20 cellular contexts compared by ENCODE assay signal in genomic region chr1:23084880-23085279, GRCh38.
DNase-seq lines count a peak whose midpoint lies in the region; ATAC-seq, FAIRE-seq and TF ChIP-seq lines count a peak whose summit lies in the region.
"Had no signal": no experiment of that assay in that cellular context is flagged by ENCODE, and none has a peak within 500 bp of the region (broad histone marks: within the 10 kb centered on the region; RNA-seq: fewer than 3 reads in every experiment).

No MANE protein-coding gene starts in this region.

- H3K4me1 Mint-ChIP-seq in MCF 10A (ENCODE audit: insufficient read depth, unreplicated experiment) (peaks cover 11% of the 10 kb centered on the region), T-helper 17 cell (peaks cover 9% of the 10 kb centered on the region), osteocyte (ENCODE audit: unreplicated experiment) (no peaks in the 10 kb centered on the region)

- H3K4me2 ChIP-seq in mammary epithelial cell (ENCODE audit: insufficient read depth, low read depth, low read length) = no peak overlapping the region
- no peak overlapping the region for H3K4me2 ChIP-seq in H1 (ENCODE audit: insufficient read depth in 1 of 2, low read depth in 2 of 2, low read length in 2 of 2)
- H3K4me2 ChIP-seq: KMS-11, PC-9 had no signal

- intact Hi-C loops in MCF 10A (cut with micrococcal nuclease) = loop anchor here (5.0 kb wide), 1 partner anchor 108 kb away; no protein-coding TSS in a partner anchor
- intact Hi-C loops in mammary epithelial cell (cut with micrococcal nuclease) = no loop called here
- intact Hi-C loops in prostate gland (cut with DNase I) = no loop called here

- H3K4me3 ChIP-seq in mammary epithelial cell (replicated peaks in 1 of 3; ENCODE audit: insufficient read depth in 1 of 3, low read depth in 2 of 3, low read length in 3 of 3) (no peak overlapping the region), H1 (ENCODE audit: extremely low read depth in 1 of 4, insufficient read depth in 2 of 4, low read depth in 3 of 4, low read length in 4 of 4) (no peak overlapping the region), prostate gland (no peak overlapping the region)
- H3K4me3 ChIP-seq: PC-9 had no signal

- H2AFZ ChIP-seq in mammary epithelial cell (ENCODE audit: low read depth, low read length) = no peak overlapping the region
- no peak overlapping the region for H2AFZ ChIP-seq in H1 (ENCODE audit: low read length)
- H2AFZ ChIP-seq: PC-9 had no signal

- H3K27me3 ChIP-seq in mammary epithelial cell (ENCODE audit: insufficient read depth, low read length) (no peaks in the 10 kb centered on the region), H1 (replicated peaks in 1 of 4; ENCODE audit: control insufficient read depth in 3 of 4, extremely low read depth in 1 of 4, insufficient read depth in 3 of 4, low read length in 3 of 4) (no peaks in the 10 kb centered on the region), prostate gland (replicated peaks; ENCODE audit: insufficient read depth) (no peaks in the 10 kb centered on the region)

- dilution Hi-C loops in mammary epithelial cell (cut with HindIII; ENCODE audit: low sequenced_read_pairs) = no loop called here

- H3K27me3 Mint-ChIP-seq in MCF 10A (ENCODE audit: insufficient read depth, unreplicated experiment) = no peaks in the 10 kb centered on the region
- H3K27me3 Mint-ChIP-seq in T-helper 17 cell = no peaks in the 10 kb centered on the region
- no peaks in the 10 kb centered on the region for H3K27me3 Mint-ChIP-seq in osteocyte (ENCODE audit: unreplicated experiment)

- no peak overlapping the region for H3K14ac ChIP-seq in H1 (ENCODE audit: insufficient read length)

- H3K79me1 ChIP-seq in H1 (ENCODE audit: low read depth, low read length) = no peaks in the 10 kb centered on the region

- H3K9me3 ChIP-seq in mammary epithelial cell (replicated peaks; ENCODE audit: insufficient read depth, low read length) (no peaks in the 10 kb centered on the region), T-helper 17 cell (ENCODE audit: control insufficient read depth, low read length, poor library complexity, severe bottlenecking) (no peaks in the 10 kb centered on the region), H1 (ENCODE audit: insufficient read depth in 2 of 2, low read depth in 1 of 2, low read length in 1 of 2) (no peaks in the 10 kb centered on the region), prostate gland (no peaks in the 10 kb centered on the region)

- H3K27ac ChIP-seq in mammary epithelial cell (ENCODE audit: insufficient read depth, low read depth, low read length) = no peak overlapping the region
- no peak overlapping the region for H3K27ac ChIP-seq in H1 (ENCODE audit: low read depth, low read length)
- peak overlapping the region in 1 of 2 donors; percentile 19 for H3K27ac ChIP-seq in prostate gland
- H3K27ac ChIP-seq: HL-60, KMS-11, PC-9 had no signal

- H3K36me3 Mint-ChIP-seq in MCF 10A (ENCODE audit: insufficient read depth, unreplicated experiment) = peaks cover 84% of the 10 kb centered on the region
- peaks cover 12% of the 10 kb centered on the region for H3K36me3 Mint-ChIP-seq in T-helper 17 cell (ENCODE audit: low read depth)
- H3K36me3 Mint-ChIP-seq in osteocyte (ENCODE audit: unreplicated experiment) = peaks cover 67% of the 10 kb centered on the region

- H3K79me2 ChIP-seq in mammary epithelial cell (ENCODE audit: insufficient read depth, low read length) = peaks cover 10% of the 10 kb centered on the region
- no peaks in the 10 kb centered on the region for H3K79me2 ChIP-seq in H1 (ENCODE audit: control insufficient read depth in 1 of 2, insufficient read depth in 2 of 2, low read length in 2 of 2)

- no peak for FAIRE-seq in H1 (lab: Jason Lieb, UNC)
- FAIRE-seq: GM12891, GM19239 had no signal

- H3K36me3 ChIP-seq in mammary epithelial cell (ENCODE audit: insufficient read depth, low read length) (peaks cover 48% of the 10 kb centered on the region), H1 (ENCODE audit: control insufficient read depth in 2 of 4, insufficient read depth in 4 of 4, low read length in 3 of 4) (peaks cover 19 to 89% (median 59%) of the 10 kb centered on the region in 4 experiments), prostate gland (peaks cover 4 to 20% of the 10 kb centered on the region in 2 donors)

- no peak overlapping the region for H2BK5ac ChIP-seq in H1 (ENCODE audit: low read depth, low read length)

- no peak overlapping the region for H2BK120ac ChIP-seq in H1 (replicated peaks; ENCODE audit: low read depth, low read length)

- H2AK5ac ChIP-seq in H1 (ENCODE audit: low read depth, low read length) = no peak overlapping the region

- no peak for ATAC-seq in T-helper 17 cell
- no peak for ATAC-seq in GM21515 (IDR thresholded peaks at IDR 0.05; ENCODE audit: unreplicated experiment)

- no peak overlapping the region for H2BK20ac ChIP-seq in H1 (ENCODE audit: low read length)

- no peak overlapping the region for H3K4me3 Mint-ChIP-seq in MCF 10A (ENCODE audit: unreplicated experiment)
- no peak overlapping the region for H3K4me3 Mint-ChIP-seq in T-helper 17 cell
- H3K4me3 Mint-ChIP-seq in osteocyte (ENCODE audit: unreplicated experiment) = no peak overlapping the region

- peak in 1 of 2 experiments; percentile 45; a peak in 2 of 3 replicates for TF ChIP-seq POLR2A in H1 (IDR thresholded peaks at IDR 0.05; ENCODE audit: control extremely low read depth in 1 of 2, low read depth in 2 of 2, low read length in 2 of 2)
- no peak for TF ChIP-seq POLR2A in prostate gland (IDR thresholded peaks at IDR 0.05)

- in situ Hi-C loops in mammary epithelial cell (cut with MboI; ENCODE audit: low sequenced_read_pairs in 2 of 2) = no loop called here

- BruUV-seq in MCF 10A (replicated peaks; lab: Mats Ljungman, UMichigan) (TSS peak; percentile 1), mammary epithelial cell (replicated peaks; lab: Mats Ljungman, UMichigan) (no TSS peak)

- no peak for TF ChIP-seq RAD21 in H1 (IDR thresholded peaks at IDR 0.05 in 1 of 2, conservative IDR thresholded peaks at IDR 0.05 in 1 of 2; ENCODE audit: low read depth in 2 of 2, low read length in 2 of 2)

- H3K9me3 Mint-ChIP-seq in MCF 10A (ENCODE audit: unreplicated experiment) (no peaks in the 10 kb centered on the region), osteocyte (ENCODE audit: unreplicated experiment) (no peaks in the 10 kb centered on the region)

- H3K4me1 ChIP-seq in mammary epithelial cell (ENCODE audit: insufficient read depth, low read length) = no peaks in the 10 kb centered on the region
- no peaks in the 10 kb centered on the region; a peak in 1 of 7 replicates for H3K4me1 ChIP-seq in H1 (replicated peaks in 1 of 4; ENCODE audit: control insufficient read depth in 3 of 4, insufficient read depth in 4 of 4, low read length in 3 of 4)
- peaks cover 15% of the 10 kb centered on the region for H3K4me1 ChIP-seq in prostate gland (replicated peaks)

- H4K91ac ChIP-seq in H1 (replicated peaks; ENCODE audit: insufficient read length, low read length) = no peak overlapping the region

- H3K56ac ChIP-seq in H1 (replicated peaks; ENCODE audit: insufficient read length, low read depth, low read length) = no peak overlapping the region

- DNase-seq in MCF 10A (ENCODE audit: unreplicated experiment) (no peak), mammary epithelial cell (no peak), T-helper 17 cell (no peak), H1 (ENCODE audit: low read depth in 1 of 2, low spot score in 2 of 2) (no peak), prostate gland (ENCODE audit: low spot score) (peak; percentile 73), medulla oblongata (ENCODE audit: extremely low spot score) (no peak), osteocyte (ENCODE audit: extremely low spot score, unreplicated experiment) (no peak)
- DNase-seq: 8988T, C1 segment of cervical spinal cord, DMS79, MM.1S, NCI-H1105, NCI-H1694 treated with DMSO at 0.1 percent for 48 hours, NCI-H69, PC-9 had no signal

- H4K20me1 ChIP-seq in mammary epithelial cell (ENCODE audit: insufficient read depth, low read length) (peaks cover 3% of the 10 kb centered on the region), H1 (replicated peaks in 1 of 2; ENCODE audit: control insufficient read depth in 1 of 2, insufficient read depth in 2 of 2, low read length in 2 of 2) (peaks cover 5 to 14% of the 10 kb centered on the region in 2 experiments)

- no peak overlapping the region for H4K5ac ChIP-seq in H1 (ENCODE audit: insufficient read length, low read depth, low read length)

- H3K9ac ChIP-seq in mammary epithelial cell (ENCODE audit: insufficient read depth, low read length) (no peak overlapping the region), H1 (replicated peaks in 1 of 4; ENCODE audit: extremely low read depth in 1 of 4, low read depth in 3 of 4, low read length in 3 of 4) (no peak overlapping the region)
- H3K9ac ChIP-seq: KMS-11 had no signal

- H3K18ac ChIP-seq in H1 (ENCODE audit: extremely low read depth, low read length) = no peak overlapping the region

- TF ChIP-seq EP300 in H1 (IDR thresholded peaks at IDR 0.05; ENCODE audit: borderline replicate concordance in 1 of 2, low read depth in 2 of 2, low read length in 2 of 2) = no peak

- 88% methylated on average over 8 of the region's 8 CpGs for WGBS in mammary epithelial cell (ENCODE audit: low coverage, missing lambda C conversion rate)
- 91% methylated on average over 8 of the region's 8 CpGs; no CpG with 5 or more reads in 1 of the 2 experiments for WGBS in H1 (ENCODE audit: extremely low coverage in 1 of 2, insufficient coverage in 1 of 2, insufficient read length in 1 of 2, insufficient replicate concordance in 2 of 2, low coverage in 1 of 2, low lambda C conversion rate in 2 of 2, missing lambda C conversion rate in 1 of 2), 2 experiments
- WGBS in prostate gland = 67% methylated on average over 8 of the region's 8 CpGs

- no peak overlapping the region for H4K8ac ChIP-seq in H1 (ENCODE audit: extremely low read depth, insufficient read depth, low read length)

- no peak overlapping the region for H3K23ac ChIP-seq in H1 (ENCODE audit: insufficient read length)

- H3K27ac Mint-ChIP-seq in MCF 10A (ENCODE audit: low read depth, unreplicated experiment) (no peak overlapping the region), T-helper 17 cell (peak overlapping the region; percentile 9), osteocyte (ENCODE audit: unreplicated experiment) (no peak overlapping the region)

- TF ChIP-seq CTCF in MCF 10A (IDR thresholded peaks at IDR 0.05; ENCODE audit: unreplicated experiment) = no peak
- no peak for TF ChIP-seq CTCF in mammary epithelial cell (conservative IDR thresholded peaks at IDR 0.05 in 1 of 2, IDR thresholded peaks at IDR 0.05 in 1 of 2; ENCODE audit: extremely low read depth in 1 of 2, insufficient read depth in 1 of 2, low read depth in 1 of 2, low read length in 2 of 2)
- TF ChIP-seq CTCF in H1 (IDR thresholded peaks at IDR 0.05; ENCODE audit: control extremely low read depth in 1 of 3, insufficient read depth in 1 of 3, low read depth in 1 of 3, low read length in 3 of 3) = no peak
- no peak for TF ChIP-seq CTCF in prostate gland (IDR thresholded peaks at IDR 0.05)
- TF ChIP-seq CTCF in osteocyte (IDR thresholded peaks at IDR 0.05) = no peak

- CTCF ChIA-PET in MCF 10A (lab: Yijun Ruan, JAX) = interaction anchor here (0.9 to 2.1 kb wide), 5 partner anchors 9 to 108 kb away, joined by 3 to 21 read pairs (median 6); no protein-coding TSS in a partner anchor
- CTCF ChIA-PET in mammary epithelial cell (lab: Charles Lee; ENCODE audit: low non-redundant PET) = no interaction called here
- CTCF ChIA-PET in H1 (lab: Charles Lee; ENCODE audit: partially characterized antibody) = interaction anchor here (0.7 to 27.1 kb wide), 10 partner anchors 8 to 179 kb away, joined by 3 to 705 read pairs (median 4); partner anchors contain the start of gene LUZP1

- H2BK15ac ChIP-seq in H1 (ENCODE audit: low read length) = no peak overlapping the region

- no peaks in the 10 kb centered on the region for H3K23me2 ChIP-seq in H1 (ENCODE audit: low read depth, low read length)

- POLR2A ChIA-PET in MCF 10A (lab: Yijun Ruan, JAX) = interaction anchor here (1.5 kb wide), 1 partner anchor 18 kb away, joined by 5 read pairs; no protein-coding TSS in a partner anchor
- POLR2A ChIA-PET in H1 (lab: Charles Lee; ENCODE audit: partially characterized antibody) = interaction anchor here (0.7 to 1.5 kb wide), 5 partner anchors 9 to 107 kb away, joined by 3 to 6 read pairs (median 3); no protein-coding TSS in a partner anchor

- no peak overlapping the region for H3K4ac ChIP-seq in H1 (replicated peaks; ENCODE audit: insufficient read length, low read depth, low read length)

- H2BK12ac ChIP-seq in H1 (ENCODE audit: low read depth, low read length) = no peak overlapping the region
